Comparison of ENCODE assay signal across 8 cellular contexts in genomic region chr22:21568207-21569075, GRCh38. TPM values are rescaled to one million over a fixed set of nuclear protein-coding genes. Genes with fewer than 3 reads are reported as not detected.
DNase-seq lines count a peak whose midpoint lies in the region; ATAC-seq and TF ChIP-seq lines count a peak whose summit lies in the region.

No MANE protein-coding gene starts in this region.

- ATAC-seq in HG03108 (IDR thresholded peaks at IDR 0.05; ENCODE audit: unreplicated experiment), result no peak

- H2BK12ac ChIP-seq in neuronal stem cell (ENCODE audit: low read length), result no peak overlapping the region

- peak; percentile 5 for DNase-seq in NK-92 treated with Interleukin-12 subunit alpha and Interleukin-12 subunit beta, amount 100 ng/mL, for 24 hours (lab: John Stamatoyannopoulos, UW)
- DNase-seq in NK-92 (lab: John Stamatoyannopoulos, UW; ENCODE audit: unreplicated experiment) (no peak), HT1080 (ENCODE audit: low read depth) (peak; percentile 27), fibroblast of lung (ENCODE audit: low read depth in 2 of 2) (peak; percentile 28 to 32), neuronal stem cell (ENCODE audit: low spot score) (no peak), posterior vena cava (ENCODE audit: low spot score) (no peak)
- DNase-seq in activated CD4-positive, alpha-beta T cell treated with anti-CD3 and anti-CD28 coated beads, Interleukin-2, amount 50 U/mL, for 1 hour, result peak; percentile 28

- no peaks in the 10 kb centered on the region for H3K9me3 ChIP-seq in fibroblast of lung (ENCODE audit: control insufficient read depth, insufficient read depth, low read depth, low read length)
- H3K9me3 ChIP-seq in neuronal stem cell (replicated peaks in 1 of 2; ENCODE audit: control insufficient read depth in 2 of 2, insufficient read depth in 1 of 2, low read depth in 1 of 2, low read length in 2 of 2), result no peaks in the 10 kb centered on the region

- peak overlapping the region; percentile 75 for H2BK5ac ChIP-seq in neuronal stem cell (ENCODE audit: low read length)

- no peak overlapping the region for H4K91ac ChIP-seq in neuronal stem cell (ENCODE audit: low read depth, low read length, poor library complexity)

- H3K27me3 ChIP-seq in fibroblast of lung (ENCODE audit: control insufficient read depth, insufficient read depth, low read length) (no peaks in the 10 kb centered on the region), neuronal stem cell (ENCODE audit: control insufficient read depth in 3 of 3, insufficient read depth in 3 of 3, low read depth in 1 of 3, low read length in 3 of 3) (no peaks in the 10 kb centered on the region)

- intact Hi-C loops in posterior vena cava (cut with DNase I), result loop anchor here in 1 of 2 donors (5.0 kb wide), 1 partner anchor 59 kb away; no protein-coding TSS in a partner anchor

- peak overlapping the region; percentile 71 for H3K14ac ChIP-seq in neuronal stem cell (ENCODE audit: low read length)

- H3K4me2 ChIP-seq in fibroblast of lung (ENCODE audit: extremely low read depth, insufficient read depth, low read length) (peak overlapping the region; percentile 99), neuronal stem cell (ENCODE audit: insufficient read depth, low read length, poor library complexity, severe bottlenecking) (peak overlapping the region; percentile 74)

- H3K79me1 ChIP-seq in neuronal stem cell (ENCODE audit: low read depth, low read length), result peaks cover 12% of the 10 kb centered on the region

- H4K20me1 ChIP-seq in fibroblast of lung (ENCODE audit: control insufficient read depth, extremely low read depth, insufficient read depth, low read length), result peaks cover 11% of the 10 kb centered on the region

- H3K4me1 ChIP-seq in fibroblast of lung (ENCODE audit: control insufficient read depth, extremely low read depth, insufficient read depth, low read length), result peaks cover 10% of the 10 kb centered on the region
- peaks cover 12 to 13% of the 10 kb centered on the region in 2 donors for H3K4me1 ChIP-seq in neuronal stem cell (ENCODE audit: control insufficient read depth in 2 of 2, insufficient read depth in 1 of 2, low read depth in 1 of 2, low read length in 2 of 2)

- peak overlapping the region; percentile 99 for H3K18ac ChIP-seq in neuronal stem cell (ENCODE audit: low read length)

- no peak for TF ChIP-seq CTCF in fibroblast of lung (conservative IDR thresholded peaks at IDR 0.05 in 1 of 2, IDR thresholded peaks at IDR 0.05 in 1 of 2; ENCODE audit: low read depth in 1 of 2, low read length in 2 of 2)

- H3K27ac ChIP-seq in fibroblast of lung (ENCODE audit: insufficient read depth, low read length) (peak overlapping the region; percentile 96), neuronal stem cell (replicated peaks; ENCODE audit: low read length) (peak overlapping the region; percentile 26)

- H3K9ac ChIP-seq in fibroblast of lung (ENCODE audit: insufficient read depth, low read length), result peak overlapping the region; percentile 99
- peak overlapping the region; percentile 89 for H3K9ac ChIP-seq in neuronal stem cell (ENCODE audit: low read depth, low read length, poor library complexity)

- H2AFZ ChIP-seq in fibroblast of lung (ENCODE audit: low read length) (no peak overlapping the region), neuronal stem cell (ENCODE audit: low read length) (peak overlapping the region; percentile 84)

- peak overlapping the region; percentile 71 to 92 (median 81) for H3K4me3 ChIP-seq in fibroblast of lung (replicated peaks in 1 of 4; ENCODE audit: control extremely low read depth in 1 of 4, insufficient read depth in 1 of 4, low read depth in 3 of 4, low read length in 4 of 4)
- peak overlapping the region; percentile 92 to 98 for H3K4me3 ChIP-seq in neuronal stem cell (ENCODE audit: low read length in 2 of 2)

- WGBS in neuronal stem cell (ENCODE audit: extremely low coverage in 2 of 2, insufficient read length in 2 of 2, insufficient replicate concordance in 1 of 2), 2 donors, result no CpG with 5 or more reads among the region's 34 CpGs

- no peak overlapping the region for H3K4ac ChIP-seq in neuronal stem cell (ENCODE audit: low read length)

- peak overlapping the region; percentile 88 for H2AK5ac ChIP-seq in neuronal stem cell (ENCODE audit: low read depth, low read length)

- no peak overlapping the region for H4K8ac ChIP-seq in neuronal stem cell (ENCODE audit: low read depth, low read length)

- peaks cover 3% of the 10 kb centered on the region for H3K36me3 ChIP-seq in fibroblast of lung (ENCODE audit: control insufficient read depth, insufficient read depth, low read length)
- H3K36me3 ChIP-seq in neuronal stem cell (replicated peaks in 1 of 2; ENCODE audit: control insufficient read depth in 2 of 2, insufficient read depth in 2 of 2, low read length in 2 of 2), result peaks cover 3 to 30% of the 10 kb centered on the region in 2 donors

- no peak overlapping the region for H2BK120ac ChIP-seq in neuronal stem cell (ENCODE audit: low read depth, low read length)

- H3K79me2 ChIP-seq in fibroblast of lung (ENCODE audit: control insufficient read depth, insufficient read depth, low read length), result peaks cover 60% of the 10 kb centered on the region

- H3K23ac ChIP-seq in neuronal stem cell (ENCODE audit: low read depth, low read length, poor library complexity), result peak overlapping the region; percentile 96

- no peak overlapping the region for H2BK15ac ChIP-seq in neuronal stem cell (ENCODE audit: low read length)

RNA-seq across cellular contexts. Expression of gene UBE2L3, which starts 0.9 kb away (rescaled TPM):
- total RNA-seq in HT1080 (2014; rRNA removed; shearing (Covaris generic)), result 81.9 and 114 TPM in 2 replicates
- polyA plus RNA-seq in HT1080 (2015; cell fraction: cytosol; rRNA removed), result 64.4 and 70.1 TPM in 2 replicates
- 32.5 and 32.6 TPM in 2 replicates for polyA plus RNA-seq in HT1080 (2015; cell fraction: nucleus; rRNA removed)
- total RNA-seq in fibroblast of lung (19.8 and 23.8 TPM in 2 replicates), posterior vena cava (10 to 100 TPM; 36.2 to 36.8 TPM)
- 82.4 and 109 TPM in 2 replicates for polyA plus RNA-seq in fibroblast of lung
- 77.0 and 95.2 TPM in 2 replicates for polyA plus RNA-seq in fibroblast of lung (2012)
- polyA minus RNA-seq in fibroblast of lung (ENCODE audit: low replicate concordance), result 43.9 and 46.0 TPM in 2 replicates
- 99.7 TPM for polyA plus RNA-seq in neuronal stem cell (2013, experiment 1 of 2)
- 102 TPM for polyA plus RNA-seq in neuronal stem cell (2013, experiment 2 of 2)

RNA-seq across cellular contexts. Expression of gene RIMBP3C, which starts 17.2 kb away (rescaled TPM):
- total RNA-seq in HT1080 (2014; rRNA removed; shearing (Covaris generic)), result 0.13 and 0.35 TPM in 2 replicates
- polyA plus RNA-seq in HT1080 (2015; cell fraction: cytosol; rRNA removed), result 0.20 and 0.26 TPM in 2 replicates
- 0.15 and 0.66 TPM in 2 replicates for polyA plus RNA-seq in HT1080 (2015; cell fraction: nucleus; rRNA removed)
- total RNA-seq in fibroblast of lung, result under 0.01 and 0.50 TPM in 2 replicates
- polyA plus RNA-seq in fibroblast of lung, result 0.02 and 0.03 TPM in 2 replicates
- polyA plus RNA-seq in fibroblast of lung (2012), result 0.06 TPM in 1 of 2 replicates, not detected in the other
- 1.3 and 1.8 TPM in 2 replicates for polyA minus RNA-seq in fibroblast of lung (ENCODE audit: low replicate concordance)
- 0.33 TPM for polyA plus RNA-seq in neuronal stem cell (2013, experiment 1 of 2)
- 0.18 TPM for polyA plus RNA-seq in neuronal stem cell (2013, experiment 2 of 2)
- total RNA-seq in posterior vena cava, result under 1 TPM in 1 of 2 donors, not detected in 1; 0.14 TPM

Comparison
In these comparisons a context has a peak if more than half of its experiments do, and no peak if none do; other contexts are left out.
1. DNase-seq: peak in NK-92 treated with Interleukin-12 subunit alpha and Interleukin-12 subunit beta, amount 100 ng/mL, for 24 hours (single experiment), HT1080 (single experiment), activated CD4-positive, alpha-beta T cell treated with anti-CD3 and anti-CD28 coated beads, Interleukin-2, amount 50 U/mL, for 1 hour (single experiment) and fibroblast of lung (2 of 2); none in NK-92 (single experiment), neuronal stem cell (single experiment) and posterior vena cava (single experiment).